In genomic region chr9:4327504-4328191, GRCh38 we compare ENCODE assay signal across 13 cellular contexts. TPM values are rescaled to one million over a fixed set of nuclear protein-coding genes. Genes with fewer than 3 reads are reported as not detected.
A peak's percentile ranks its signal among the peaks of the same experiment; 100 is the strongest.
DNase-seq lines count a peak whose midpoint lies in the region; ATAC-seq, FAIRE-seq and TF ChIP-seq lines count a peak whose summit lies in the region.
"Had no signal": no experiment of that assay in that cellular context is flagged by ENCODE, and none has a peak within 500 bp of the region (broad histone marks: within the 10 kb centered on the region; RNA-seq: fewer than 3 reads in every experiment).

No MANE protein-coding gene starts in this region.

- H3K56ac ChIP-seq in IMR-90 (ENCODE audit: extremely low read depth, insufficient read depth, low read length), result no peak overlapping the region

- no peak overlapping the region for H2BK120ac ChIP-seq in IMR-90 (ENCODE audit: low read depth, low read length)

- no peak overlapping the region for H3K27ac ChIP-seq in IMR-90 (ENCODE audit: insufficient read depth, low read length)
- H3K27ac ChIP-seq in K562 (ENCODE audit: extremely low read depth, low read depth, low read length), result no peak overlapping the region
- H3K27ac ChIP-seq in left lung, result no peak overlapping the region
- H3K27ac ChIP-seq: esophagus muscularis mucosa, neutrophil had no signal

- no TSS peak for BruUV-seq in IMR-90 (replicated peaks; lab: Mats Ljungman, UMichigan)
- no TSS peak for BruUV-seq in K562 (replicated peaks; lab: Mats Ljungman, UMichigan)

- TF ChIP-seq RAD21 in IMR-90 (IDR thresholded peaks at IDR 0.05; ENCODE audit: low read length) (no peak), K562 (CRISPR knock-in tag; conservative IDR thresholded peaks at IDR 0.05 in 1 of 2, IDR thresholded peaks at IDR 0.05 in 1 of 2) (no peak)

- H2BK15ac ChIP-seq in IMR-90 (ENCODE audit: low read depth, low read length), result no peak overlapping the region

- POLR2A ChIA-PET in IMR-90 (lab: Charles Lee; ENCODE audit: unreplicated experiment), result no interaction called here
- POLR2A ChIA-PET in K562 (lab: Yijun Ruan, JAX), result interaction anchor here (1.7 kb wide), 1 partner anchor 9 kb away, joined by 7 read pairs; no protein-coding TSS in a partner anchor

- H3K4me3 ChIP-seq in IMR-90 (ENCODE audit: insufficient read depth, low read depth, low read length), result no peak overlapping the region
- H3K4me3 ChIP-seq in K562, result no peak overlapping the region
- no peak overlapping the region for H3K4me3 ChIP-seq in left lung
- H3K4me3 ChIP-seq: esophagus muscularis mucosa had no signal

- TF ChIP-seq CTCF in IMR-90 (conservative IDR thresholded peaks at IDR 0.05; ENCODE audit: low read depth, low read length) (no peak), K562 (IDR thresholded peaks at IDR 0.05 in 2 of 3, conservative IDR thresholded peaks at IDR 0.05 in 1 of 3; ENCODE audit: insufficient read depth in 2 of 3, low read depth in 1 of 3, low read length in 3 of 3) (0 out of 6 replicates have a peak, but pooled peaks of 2 of the 3 experiments have one; percentile 7 to 29), left lung (IDR thresholded peaks at IDR 0.05) (no peak)

- H4K91ac ChIP-seq in IMR-90 (ENCODE audit: insufficient read depth, low read depth, low read length), result no peak overlapping the region

- H2AK9ac ChIP-seq in IMR-90 (replicated peaks; ENCODE audit: low read depth, low read length, poor library complexity), result no peak overlapping the region

- H3K23ac ChIP-seq in IMR-90 (ENCODE audit: low read depth, low read length), result no peak overlapping the region

- no peaks in the 10 kb centered on the region for H3K79me1 ChIP-seq in IMR-90 (ENCODE audit: low read depth in 1 of 2, low read length in 2 of 2)

- intact Hi-C loops in IMR-90 (cut with micrococcal nuclease) (no loop called here), K562 (cut with micrococcal nuclease) (no loop called here), left lung (cut with DNase I) (no loop called here)

- no peak overlapping the region for H2AK5ac ChIP-seq in IMR-90 (ENCODE audit: low read depth, low read length)

- H3K36me3 ChIP-seq in IMR-90 (ENCODE audit: control insufficient read depth, insufficient read depth, low read length), result no peaks in the 10 kb centered on the region
- H3K36me3 ChIP-seq in K562 (ENCODE audit: control insufficient read depth, insufficient read depth, low read length), result no peaks in the 10 kb centered on the region
- no peaks in the 10 kb centered on the region for H3K36me3 ChIP-seq in left lung
- H3K36me3 ChIP-seq: esophagus muscularis mucosa, neutrophil had no signal

- H3K9ac ChIP-seq in IMR-90 (ENCODE audit: low read depth, low read length) (no peak overlapping the region), K562 (ENCODE audit: insufficient read depth in 1 of 2, low read depth in 2 of 2, low read length in 2 of 2) (no peak overlapping the region)

- H3K9me3 ChIP-seq in IMR-90 (ENCODE audit: control insufficient read depth, insufficient read depth, low read length) (no peaks in the 10 kb centered on the region), K562 (replicated peaks; ENCODE audit: control insufficient read depth, insufficient read depth, low read depth, low read length) (no peaks in the 10 kb centered on the region), left lung (no peaks in the 10 kb centered on the region)
- H3K9me3 ChIP-seq: esophagus muscularis mucosa, neutrophil had no signal

- FAIRE-seq in K562 (lab: Jason Lieb, UNC), result no peak
- no peak for FAIRE-seq in GM12891 (lab: Jason Lieb, UNC)
- FAIRE-seq: GM19239 had no signal

- no peak for TF ChIP-seq POLR2A in IMR-90 (IDR thresholded peaks at IDR 0.05; ENCODE audit: low read depth, low read length)
- no peak for TF ChIP-seq POLR2A in K562 (conservative IDR thresholded peaks at IDR 0.05)
- no peak for TF ChIP-seq POLR2A in GM12891 (IDR thresholded peaks at IDR 0.05; ENCODE audit: low read depth, low read length)

- H3K4me2 ChIP-seq in IMR-90 (ENCODE audit: low read depth, low read length) (no peak overlapping the region), K562 (ENCODE audit: insufficient read depth, low read length) (no peak overlapping the region)

- TF ChIP-seq EP300 in K562 (IDR thresholded peaks at IDR 0.05; ENCODE audit: low read length), result no peak

- no peak overlapping the region for H4K8ac ChIP-seq in IMR-90 (ENCODE audit: low read depth in 2 of 2, low read length in 2 of 2)

- 93% methylated on average over 3 of the region's 11 CpGs; no CpG with 5 or more reads in 1 of the 2 experiments for WGBS in IMR-90 (ENCODE audit: extremely low coverage in 2 of 2, insufficient read length in 1 of 2), 2 experiments
- WGBS in K562 (ENCODE audit: insufficient coverage, low coverage, missing lambda C conversion rate), result 13% methylated on average over 10 of the region's 11 CpGs

- H2BK20ac ChIP-seq in IMR-90 (ENCODE audit: low read depth, low read length), result no peak overlapping the region

- H3K9me1 ChIP-seq in IMR-90 (ENCODE audit: insufficient read depth, low read length), result peaks cover 7% of the 10 kb centered on the region
- H3K9me1 ChIP-seq in K562 (ENCODE audit: control insufficient read depth, insufficient read depth, low read length), result no peaks in the 10 kb centered on the region

- H3K79me2 ChIP-seq in K562 (ENCODE audit: control insufficient read depth, insufficient read depth, low read length), result no peaks in the 10 kb centered on the region

- H4K20me1 ChIP-seq in IMR-90 (ENCODE audit: insufficient read depth, low read length) (no peaks in the 10 kb centered on the region), K562 (replicated peaks; ENCODE audit: control insufficient read depth, insufficient read depth, low read length) (no peaks in the 10 kb centered on the region)

- no peak overlapping the region for H2BK5ac ChIP-seq in IMR-90 (ENCODE audit: low read depth, low read length, poor library complexity, severe bottlenecking)

- peaks cover 3% of the 10 kb centered on the region for H3K27me3 ChIP-seq in IMR-90 (ENCODE audit: control insufficient read depth, insufficient read depth, low read length)
- H3K27me3 ChIP-seq in K562 (ENCODE audit: control insufficient read depth in 2 of 2, insufficient read depth in 2 of 2, low read length in 2 of 2), result no peaks in the 10 kb centered on the region
- no peaks in the 10 kb centered on the region for H3K27me3 ChIP-seq in left lung
- H3K27me3 ChIP-seq: esophagus muscularis mucosa, neutrophil had no signal

- CTCF ChIA-PET in IMR-90 (lab: Yijun Ruan, JAX) (interaction anchor here (0.7 to 2.3 kb wide), 4 partner anchors 11 to 1229 kb away, joined by 3 to 8 read pairs (median 4); no protein-coding TSS in a partner anchor), K562 (lab: Yijun Ruan, JAX; ENCODE audit: low intra/inter-chr PET ratio) (no interaction called here)

- ATAC-seq in IMR-90 (ENCODE audit: low read depth) (no peak; the same call in 1 of the 2 replicates), K562 (no peak), left lung (peak; percentile 14), GM19023 (IDR thresholded peaks at IDR 0.05; ENCODE audit: unreplicated experiment) (no peak)
- ATAC-seq: left cardiac atrium had no signal

- H2AFZ ChIP-seq in IMR-90 (replicated peaks; ENCODE audit: low read length, poor library complexity), result peak overlapping the region; percentile 28
- H2AFZ ChIP-seq in K562 (ENCODE audit: low read depth, low read length), result no peak overlapping the region

- in situ Hi-C loops in IMR-90 (cut with MboI; ENCODE audit: low sequenced_read_pairs) (no loop called here), K562 (cut with MboI) (loop anchor here (25.0 kb wide), 1 partner anchor 1465 kb away; no protein-coding TSS in a partner anchor)

- H4K5ac ChIP-seq in IMR-90 (ENCODE audit: low read depth, low read length), result no peak overlapping the region

- DNase-seq in AG08395 (ENCODE audit: low spot score) (peak; percentile 10), IMR-90 (peak; percentile 78), K562 (ENCODE audit: extremely low read depth in 1 of 4, low spot score in 3 of 4) (no peak), left lung (no peak), GM12891 (ENCODE audit: insufficient read length, low spot score) (no peak), RKO (ENCODE audit: low spot score) (no peak), GDM1 (lab: John Stamatoyannopoulos, UW) (no peak)
- DNase-seq: left cardiac atrium had no signal

- no peak overlapping the region for H3K14ac ChIP-seq in IMR-90 (replicated peaks; ENCODE audit: low read depth, low read length)

- H3K4ac ChIP-seq in IMR-90 (ENCODE audit: low read depth, low read length), result no peak overlapping the region

- dilution Hi-C loops in IMR-90 (cut with HindIII; ENCODE audit: low sequenced_read_pairs, unreplicated experiment), result no loop called here

- H3K4me1 ChIP-seq in IMR-90 (ENCODE audit: control insufficient read depth, insufficient read depth, low read length) (no peaks in the 10 kb centered on the region), K562 (replicated peaks in 1 of 2; ENCODE audit: control insufficient read depth in 2 of 2, insufficient read depth in 2 of 2, low read length in 2 of 2) (no peaks in the 10 kb centered on the region), left lung (no peaks in the 10 kb centered on the region)

- H3K18ac ChIP-seq in IMR-90 (ENCODE audit: low read depth, low read length), result no peak overlapping the region

RNA-seq across cellular contexts. Expression of gene GLIS3, which starts 27.8 kb away (rescaled TPM):
- total RNA-seq in IMR-90 (2012; rRNA removed) (22.5 and 22.8 TPM in 2 replicates), K562 (2014; rRNA removed) (0.14 and 0.37 TPM in 2 replicates), K562 (2014; rRNA removed; fragmentation: Illumina TruSeq; extraction: Trizol) (0.44 and 0.61 TPM in 2 replicates), K562 (2015; rRNA removed; fragmentation: Illumina TruSeq; extraction: Trizol) (0.49 and 0.51 TPM in 2 replicates), K562 (2021) (0.71 and 1.5 TPM in 2 replicates), left lung (10 to 100 TPM; 17.1 to 34.1 TPM)
- polyA plus RNA-seq in IMR-90 (2012; rRNA removed) (5.7 TPM in 2 replicates), K562 (2011; rRNA removed) (0.08 TPM in 1 of 2 replicates, not detected in the other), K562 (2014; fragmentation: Illumina TruSeq; extraction: Trizol) (0.18 and 0.37 TPM in 2 replicates), K562 (2014; fragmentation: Nextera tagmentation; extraction: Ambion mirVana) (under 1 TPM; 0.11 to 0.18 TPM), K562 (2014; rRNA removed) (0.01 and 0.30 TPM in 2 replicates)
- 3.0 and 3.7 TPM in 2 replicates for polyA plus RNA-seq in IMR-90 (2012; cell fraction: cytosol; rRNA removed)
- 5.5 and 9.3 TPM in 2 replicates for polyA plus RNA-seq in IMR-90 (2012; cell fraction: nucleus; rRNA removed; ENCODE audit: low replicate concordance)
- total RNA-seq in K562 (2011; cell fraction: chromatin; rRNA removed; ENCODE audit: low replicate concordance), result 1.1 TPM in 1 of 2 replicates, not detected in the other
- 0.26 TPM in 1 of 2 replicates, not detected in the other for total RNA-seq in K562 (2011; cell fraction: nucleolus; rRNA removed)
- 0.59 TPM in 1 of 2 replicates, not detected in the other for total RNA-seq in K562 (2011; cell fraction: nucleoplasm; rRNA removed)
- 0.06 TPM in 1 of 2 replicates, not detected in the other for polyA plus RNA-seq in K562 (2011; cell fraction: cytosol; rRNA removed)
- polyA plus RNA-seq in K562 (2011; cell fraction: nucleus; rRNA removed), result 0.11 TPM in 1 of 2 replicates, not detected in the other
- 0.25 and 0.50 TPM in 2 replicates for polyA plus RNA-seq in K562 (2012)
- 0.15 TPM in 1 of 2 replicates, not detected in the other for polyA minus RNA-seq in K562 (2011; rRNA and poly(A)+ RNA removed)
- not detected in 2 replicates for polyA minus RNA-seq in K562 (2011; cell fraction: cytosol; rRNA and poly(A)+ RNA removed)
- polyA minus RNA-seq in K562 (2011; cell fraction: nucleus; rRNA and poly(A)+ RNA removed), result 0.67 TPM in 1 of 2 replicates, not detected in the other
- polyA plus RNA-seq in GM12891 (2012; ENCODE audit: low read depth, missing spikeins), result 0.14 TPM
- polyA plus RNA-seq: CD14-positive monocyte had no signal

Comparison
In these comparisons a context has a peak if more than half of its experiments do, and no peak if none do; other contexts are left out.
1. DNase-seq: peak in AG08395 (single experiment) and IMR-90 (single experiment); none in K562 (0 of 4), left lung (0 of 2), GM12891 (single experiment), RKO (single experiment) and GDM1 (single experiment).
2. CTCF ChIP-seq: peak in K562 (2 of 3); none in IMR-90 (single experiment) and left lung (0 of 2).